18 cellular contexts compared by ENCODE assay signal in genomic region chr3:140537075-140537474, GRCh38.
"Had no signal": no experiment of that assay in that cellular context is flagged by ENCODE, and none has a peak within 500 bp of the region (broad histone marks: within the 10 kb centered on the region; RNA-seq: fewer than 3 reads in every experiment).

No MANE protein-coding gene starts in this region.

- H3K27me3 ChIP-seq: adrenal gland, left lung, right lobe of liver, suprapubic skin, upper lobe of left lung had no signal

- H3K9me3 ChIP-seq: adrenal gland, prostate gland, right lobe of liver, suprapubic skin, upper lobe of left lung had no signal

- DNase-seq: activated CD4-positive, alpha-beta T cell treated with anti-CD3 and anti-CD28 coated beads, Interleukin-2, amount 50 U/mL, for 1 hour; activated CD4-positive, CD25-positive, alpha-beta regulatory T cell; activated naive CD4-positive, alpha-beta T cell treated with anti-CD3 and anti-CD28 coated beads, Interleukin-2, amount 50 U/mL, for 16 hours; adrenal gland; caudate nucleus; effector CD4-positive, alpha-beta T cell; foreskin melanocyte; head of caudate nucleus; left lung; right lobe of liver; stimulated activated CD4-positive, alpha-beta T cell treated with anti-CD3 and anti-CD28 coated beads, Interleukin-12 subunit alpha, Interleukin-12 subunit beta, amount 100 ng/mL, for 4 hours; stimulated activated CD4-positive, alpha-beta T cell treated with anti-CD3 and anti-CD28 coated beads, Interleukin-2, amount 100 ng/mL, for 48 hours; stimulated activated CD8-positive, alpha-beta memory T cell treated with anti-CD3 and anti-CD28 coated beads, Interleukin-4, amount 100 ng/mL, for 48 hours; stimulated activated naive CD8-positive, alpha-beta T cell treated with anti-CD3 and anti-CD28 coated beads, Interleukin-15, Interleukin-2, amounts not matched to agents 100 U/mL and 50 U/mL, for 24 hours; upper lobe of left lung had no signal

- H3K4me3 ChIP-seq: adrenal gland, coronary artery, left lung, prostate gland, right lobe of liver, suprapubic skin, upper lobe of left lung had no signal

- H3K27ac ChIP-seq: adrenal gland, coronary artery, left lung, prostate gland, right lobe of liver, suprapubic skin, upper lobe of left lung had no signal

- H3K36me3 ChIP-seq: adrenal gland, left lung, prostate gland, right lobe of liver, suprapubic skin, upper lobe of left lung had no signal

- H3K4me1 ChIP-seq: adrenal gland, left lung, prostate gland, right lobe of liver, suprapubic skin, upper lobe of left lung had no signal
